ENCODE assay signal across 25 cellular contexts in genomic region chr1:227077783-227078182, GRCh38.
DNase-seq lines count a peak whose midpoint lies in the region; ATAC-seq, FAIRE-seq and TF ChIP-seq lines count a peak whose summit lies in the region.
"Had no signal": no experiment of that assay in that cellular context is flagged by ENCODE, and none has a peak within 500 bp of the region (broad histone marks: within the 10 kb centered on the region; RNA-seq: fewer than 3 reads in every experiment).

No MANE protein-coding gene starts in this region.

- DNase-seq in HepG2 (ENCODE audit: low spot score) = no peak
- DNase-seq in right lobe of liver = no peak
- DNase-seq in D721Med (ENCODE audit: insufficient read length, low spot score) = no peak
- DNase-seq in IMR-90 = no peak
- DNase-seq in substantia nigra (lab: John Stamatoyannopoulos, UW) = no peak
- no peak for DNase-seq in effector CD8-positive, alpha-beta T cell (lab: John Stamatoyannopoulos, UW)
- no peak for DNase-seq in NCI-H82 treated with DMSO at 0.1 percent for 48 hours (lab: John Stamatoyannopoulos, UW; ENCODE audit: unreplicated experiment)
- DNase-seq: 8988T; AML-193; Caco-2; Calu3; CD4-positive, alpha-beta T cell; CD8-positive, alpha-beta T cell; DMS 273 treated with DMSO at 0.1 percent for 48 hours; DMS153; DMS53; DMS79; DND-41; EL; GDM1 had no signal

- H2BK20ac ChIP-seq in IMR-90 (ENCODE audit: low read depth, low read length) = no peak overlapping the region

- H3K27me3 ChIP-seq in HepG2 (ENCODE audit: control insufficient read depth in 1 of 2, insufficient read depth in 2 of 2, low read length in 2 of 2) (no peaks in the 10 kb centered on the region), right lobe of liver (no peaks in the 10 kb centered on the region), IMR-90 (ENCODE audit: control insufficient read depth, insufficient read depth, low read length) (no peaks in the 10 kb centered on the region)
- H3K27me3 ChIP-seq: BLaER1 treated with 17β-estradiol and CSF1 and Interleukin-3, amounts not matched to agents 10 nM and 100 nM had no signal

- no peak overlapping the region for H3K4ac ChIP-seq in IMR-90 (ENCODE audit: low read depth, low read length)

- TF ChIP-seq CTCF in HepG2 (CRISPR knock-in tag; IDR thresholded peaks at IDR 0.05) (no peak), right lobe of liver (IDR thresholded peaks at IDR 0.05) (no peak), D721Med (IDR thresholded peaks at IDR 0.05; ENCODE audit: insufficient read depth, missing control alignments) (no peak), IMR-90 (conservative IDR thresholded peaks at IDR 0.05; ENCODE audit: low read depth, low read length) (no peak)

- H4K20me1 ChIP-seq in HepG2 (ENCODE audit: insufficient read depth, low read length) (no peaks in the 10 kb centered on the region), IMR-90 (ENCODE audit: insufficient read depth, low read length) (no peaks in the 10 kb centered on the region)
- H4K20me1 ChIP-seq: BLaER1 treated with 17β-estradiol and CSF1 and Interleukin-3, amounts not matched to agents 10 nM and 100 nM had no signal

- no peaks in the 10 kb centered on the region for H3K79me2 ChIP-seq in HepG2 (ENCODE audit: insufficient read depth, low read length)

- H4K91ac ChIP-seq in IMR-90 (ENCODE audit: insufficient read depth, low read depth, low read length) = no peak overlapping the region

- FAIRE-seq in HepG2 (lab: Jason Lieb, UNC) (no peak), D721Med (lab: Jason Lieb, UNC) (peak; percentile 72)
- FAIRE-seq: GM12878, GM12892, GM19239 had no signal

- no peaks in the 10 kb centered on the region for H3K4me1 ChIP-seq in HepG2 (ENCODE audit: insufficient read depth, low read length)
- no peaks in the 10 kb centered on the region for H3K4me1 ChIP-seq in right lobe of liver
- 0 out of 2 replicates have a peak, but pooled peaks cover 2% of the 10 kb centered on the region for H3K4me1 ChIP-seq in IMR-90 (ENCODE audit: control insufficient read depth, insufficient read depth, low read length)
- H3K4me1 ChIP-seq: BLaER1 treated with 17β-estradiol and CSF1 and Interleukin-3, amounts not matched to agents 10 nM and 100 nM; Caco-2 had no signal

- H2BK5ac ChIP-seq in IMR-90 (ENCODE audit: low read depth, low read length, poor library complexity, severe bottlenecking) = no peak overlapping the region

- no peak overlapping the region for H2AFZ ChIP-seq in HepG2 (ENCODE audit: low read length)
- H2AFZ ChIP-seq in IMR-90 (replicated peaks; ENCODE audit: low read length, poor library complexity) = no peak overlapping the region

- no peak overlapping the region for H4K8ac ChIP-seq in IMR-90 (ENCODE audit: low read depth in 2 of 2, low read length in 2 of 2)

- H3K27ac ChIP-seq in HepG2 (ENCODE audit: extremely low read length, insufficient read depth, low read length) = no peak overlapping the region
- H3K27ac ChIP-seq in right lobe of liver = no peak overlapping the region
- no peak overlapping the region for H3K27ac ChIP-seq in IMR-90 (ENCODE audit: insufficient read depth, low read length)
- no peak overlapping the region for H3K27ac ChIP-seq in substantia nigra (ENCODE audit: low read depth, low read length, poor library complexity, severe bottlenecking)
- H3K27ac ChIP-seq: BLaER1 treated with 17β-estradiol and CSF1 and Interleukin-3, amounts not matched to agents 10 nM and 100 nM; C4-2B had no signal

- H3K9me3 ChIP-seq in HepG2 (ENCODE audit: low read length) (no peaks in the 10 kb centered on the region), right lobe of liver (no peaks in the 10 kb centered on the region), IMR-90 (ENCODE audit: control insufficient read depth, insufficient read depth, low read length) (no peaks in the 10 kb centered on the region)
- H3K9me3 ChIP-seq: Caco-2 had no signal

- H3K4me2 ChIP-seq in HepG2 (ENCODE audit: low read depth, low read length) (no peak overlapping the region), IMR-90 (ENCODE audit: low read depth, low read length) (no peak overlapping the region)
- H3K4me2 ChIP-seq: BLaER1 treated with 17β-estradiol and CSF1 and Interleukin-3, amounts not matched to agents 10 nM and 100 nM had no signal

- POLR2A ChIA-PET in HepG2 (lab: Yijun Ruan, JAX) = no interaction called here
- POLR2A ChIA-PET in IMR-90 (lab: Charles Lee; ENCODE audit: unreplicated experiment) = no interaction called here

- no peak overlapping the region for H3K14ac ChIP-seq in IMR-90 (replicated peaks; ENCODE audit: low read depth, low read length)

- H2BK120ac ChIP-seq in IMR-90 (ENCODE audit: low read depth, low read length) = no peak overlapping the region

- no peak for TF ChIP-seq POLR2A in HepG2 (IDR thresholded peaks at IDR 0.05; ENCODE audit: insufficient read depth in 1 of 2, low read depth in 2 of 2, low read length in 2 of 2)
- no peak for TF ChIP-seq POLR2A in right lobe of liver (IDR thresholded peaks at IDR 0.05)
- no peak for TF ChIP-seq POLR2A in IMR-90 (IDR thresholded peaks at IDR 0.05; ENCODE audit: low read depth, low read length)

- in situ Hi-C loops in HepG2 (cut with HindIII; ENCODE audit: extremely low pct_ligation_motif_present, low pct_unique_long_range_greater_than_20kb) = no loop called here
- in situ Hi-C loops in IMR-90 (cut with MboI; ENCODE audit: low sequenced_read_pairs) = no loop called here

- H4K5ac ChIP-seq in IMR-90 (ENCODE audit: low read depth, low read length) = no peak overlapping the region

- BruUV-seq in HepG2 (replicated peaks; lab: Mats Ljungman, UMichigan) = no TSS peak
- BruUV-seq in IMR-90 (replicated peaks; lab: Mats Ljungman, UMichigan) = no TSS peak

- H2AK5ac ChIP-seq in IMR-90 (ENCODE audit: low read depth, low read length) = no peak overlapping the region

- H3K23ac ChIP-seq in IMR-90 (ENCODE audit: low read depth, low read length) = no peak overlapping the region

- H3K36me3 ChIP-seq in HepG2 (replicated peaks in 1 of 2; ENCODE audit: control insufficient read depth in 1 of 2, insufficient read depth in 2 of 2, low read length in 2 of 2) (peaks cover 2 to 12% of the 10 kb centered on the region in 2 experiments; a peak in 1 of 5 replicates), right lobe of liver (peaks cover 0 to 10% (median 0%) of the 10 kb centered on the region in 4 donors), IMR-90 (ENCODE audit: control insufficient read depth, insufficient read depth, low read length) (peaks cover 1% of the 10 kb centered on the region; the same call in 1 of the 2 replicates)

- H2BK15ac ChIP-seq in IMR-90 (ENCODE audit: low read depth, low read length) = no peak overlapping the region

- no peak for ATAC-seq in HepG2
- no peak for ATAC-seq in right lobe of liver
- ATAC-seq in IMR-90 (ENCODE audit: low read depth) = no peak
- ATAC-seq: CD8-positive, alpha-beta T cell; GM12878 had no signal

- H3K56ac ChIP-seq in IMR-90 (ENCODE audit: extremely low read depth, insufficient read depth, low read length) = no peak overlapping the region

- no peak overlapping the region for H2AK9ac ChIP-seq in IMR-90 (replicated peaks; ENCODE audit: low read depth, low read length, poor library complexity)

- dilution Hi-C loops in IMR-90 (cut with HindIII; ENCODE audit: low sequenced_read_pairs, unreplicated experiment) = no loop called here

- TF ChIP-seq RAD21 in HepG2 (CRISPR knock-in tag; IDR thresholded peaks at IDR 0.05) (no peak), IMR-90 (IDR thresholded peaks at IDR 0.05; ENCODE audit: low read length) (no peak)

- intact Hi-C loops in HepG2 (cut with micrococcal nuclease; ENCODE audit: unreplicated experiment) = no loop called here
- intact Hi-C loops in right lobe of liver (cut with DNase I) = no loop called here
- intact Hi-C loops in IMR-90 (cut with micrococcal nuclease) = no loop called here

- no peak overlapping the region for H3K4me3 ChIP-seq in HepG2 (replicated peaks in 1 of 3; ENCODE audit: insufficient read depth in 1 of 3, low read depth in 2 of 3, low read length in 3 of 3)
- H3K4me3 ChIP-seq in right lobe of liver = no peak overlapping the region
- H3K4me3 ChIP-seq in IMR-90 (ENCODE audit: insufficient read depth, low read depth, low read length) = no peak overlapping the region
- H3K4me3 ChIP-seq: BLaER1 treated with 17β-estradiol and CSF1 and Interleukin-3, amounts not matched to agents 10 nM and 100 nM; GM12878 had no signal

- TF ChIP-seq EP300 in HepG2 (IDR thresholded peaks at IDR 0.05; ENCODE audit: low read depth in 2 of 2, low read length in 2 of 2) (no peak), HepG2 (CRISPR knock-in tag; IDR thresholded peaks at IDR 0.05; ENCODE audit: borderline replicate concordance) (no peak)

- H3K9ac ChIP-seq in HepG2 (ENCODE audit: insufficient read depth, low read depth, low read length) (no peak overlapping the region), IMR-90 (ENCODE audit: low read depth, low read length) (no peak overlapping the region)
- H3K9ac ChIP-seq: BLaER1 treated with 17β-estradiol and CSF1 and Interleukin-3, amounts not matched to agents 10 nM and 100 nM had no signal

- CTCF ChIA-PET in HepG2 (lab: Yijun Ruan, JAX; ENCODE audit: low intra/inter-chr PET ratio, low total read pairs) (no interaction called here), IMR-90 (lab: Yijun Ruan, JAX) (no interaction called here)

- no peaks in the 10 kb centered on the region for H3K79me1 ChIP-seq in IMR-90 (ENCODE audit: low read depth in 1 of 2, low read length in 2 of 2)

- no peaks in the 10 kb centered on the region for H3K9me1 ChIP-seq in IMR-90 (ENCODE audit: insufficient read depth, low read length)

- no peak overlapping the region for H3K18ac ChIP-seq in IMR-90 (ENCODE audit: low read depth, low read length)

TF ChIP-seq in HepG2, 621 proteins besides CTCF, POLR2A, EP300 and RAD21 (continues in another document):
- TF ChIP-seq MAFK (conservative IDR thresholded peaks at IDR 0.05 in 1 of 2, IDR thresholded peaks at IDR 0.05 in 1 of 2; ENCODE audit: low read length in 2 of 2) (peak; percentile 67 to 71; a peak in 3 of 4 replicates), HOXA3 (CRISPR knock-in tag; IDR thresholded peaks at IDR 0.05) (no peak), TGIF2 (CRISPR knock-in tag; IDR thresholded peaks at IDR 0.05) (no peak), THYN1 (CRISPR knock-in tag; IDR thresholded peaks at IDR 0.05; ENCODE audit: borderline replicate concordance, low read depth) (no peak), ZNF768 (CRISPR knock-in tag; IDR thresholded peaks at IDR 0.05) (no peak), SMC3 (IDR thresholded peaks at IDR 0.05; ENCODE audit: low read length) (no peak), ZBTB42 (CRISPR knock-in tag; IDR thresholded peaks at IDR 0.05) (no peak)

TF ChIP-seq in IMR-90, 13 proteins besides CTCF, POLR2A, EP300 and RAD21:
- TF ChIP-seq RCOR1 (IDR thresholded peaks at IDR 0.05; ENCODE audit: insufficient replicate concordance, low read length) (no peak), MAFK (IDR thresholded peaks at IDR 0.05; ENCODE audit: low read depth, low read length) (peak; percentile 38; the same call in 1 of the 2 replicates)
